In the genomic region with DNA sequence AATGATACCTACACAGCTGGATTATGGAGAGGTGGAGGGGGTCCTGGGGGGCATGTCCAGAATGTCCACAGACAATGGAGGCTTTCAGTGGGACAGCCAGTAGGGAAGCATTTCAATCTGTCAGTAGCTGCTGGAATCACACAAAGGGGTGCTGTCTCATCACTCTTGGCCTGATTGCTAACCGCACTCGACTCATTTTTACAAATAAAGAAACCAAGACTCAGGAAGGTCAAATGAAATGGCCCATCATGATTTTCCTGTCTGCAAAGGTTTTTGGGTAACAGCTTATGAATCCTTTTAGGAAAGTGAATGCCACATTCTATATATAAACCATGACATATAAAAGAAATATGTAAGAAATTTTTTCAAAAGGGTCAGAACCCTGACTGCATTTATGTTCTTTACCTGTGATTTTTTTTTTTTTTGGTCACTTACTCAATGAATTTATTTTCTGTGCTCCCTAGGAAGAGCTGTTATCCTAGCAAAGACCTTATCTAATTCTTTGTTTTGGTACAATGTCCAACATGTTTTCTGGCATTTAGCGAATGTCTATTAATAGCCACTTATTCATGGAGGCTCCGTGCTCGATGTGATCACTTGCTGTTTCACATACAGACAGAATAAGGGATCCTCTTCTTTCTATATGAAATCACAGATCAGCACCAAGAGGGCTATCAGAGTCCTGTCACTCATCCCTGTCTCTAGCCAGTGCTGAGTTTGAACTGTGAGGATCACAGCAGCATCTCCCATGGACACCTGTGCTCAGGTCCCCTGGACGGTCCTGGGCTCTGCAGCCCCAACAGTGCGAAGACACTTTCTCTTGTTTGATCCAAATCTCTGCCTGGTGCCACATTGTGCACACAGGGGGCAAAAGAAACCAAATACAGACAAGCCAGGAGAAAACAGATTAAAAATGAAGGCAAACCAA, we compare ENCODE assay signal across 25 cellular contexts.
A peak's percentile ranks its signal among the peaks of the same experiment; 100 is the strongest.
DNase-seq lines count a peak whose midpoint lies in the region; ATAC-seq and FAIRE-seq lines count a peak whose summit lies in the region.
"Had no signal": no experiment of that assay in that cellular context is flagged by ENCODE, and none has a peak within 500 bp of the region (broad histone marks: within the 10 kb centered on the region; RNA-seq: fewer than 3 reads in every experiment).

No MANE protein-coding gene starts in this region.

- DNase-seq in Right ventricle myocardium superior (no peak), right cardiac atrium (no peak), RPMI7951 (ENCODE audit: low read depth) (peak; percentile 53), globus pallidus (ENCODE audit: low spot score) (peak; percentile 9), urothelium cell line (ENCODE audit: low spot score) (peak; percentile 35), EL (no peak), NCI-H82 treated with DMSO at 0.1 percent for 48 hours (lab: John Stamatoyannopoulos, UW; ENCODE audit: unreplicated experiment) (no peak)
- DNase-seq: activated naive CD4-positive, alpha-beta T cell treated with Interleukin-2 at 50 U/mL for 16 hours; activated T-cell treated with anti-CD3 and anti-CD28 coated beads, Interleukin-2, amount 50 U/mL, for 24 hours; amniotic stem cell; caudate nucleus; KG1; MV-4-11; NCI-H146; NCI-H510A treated with DMSO at 0.1 percent for 48 hours; NK-92 treated with Interleukin-12 subunit alpha and Interleukin-12 subunit beta, amount 100 ng/mL, for 24 hours; PC-9; SJCRH30; stimulated activated CD8-positive, alpha-beta memory T cell treated with anti-CD3 and anti-CD28 coated beads, Interleukin-4, amount 100 ng/mL, for 48 hours; transverse colon had no signal

- no peak overlapping the region for H3K27ac ChIP-seq in right cardiac atrium (ENCODE audit: low read length)
- H3K27ac ChIP-seq: neural progenitor cell, PC-9, SJCRH30, transverse colon had no signal

- ATAC-seq in Right ventricle myocardium superior (ENCODE audit: poor library complexity) = peak; percentile 68
- no peak for ATAC-seq in right cardiac atrium
- no peak for ATAC-seq in HG02623 (IDR thresholded peaks at IDR 0.05; ENCODE audit: unreplicated experiment)

- H3K9me3 ChIP-seq in right cardiac atrium (ENCODE audit: control insufficient read depth, low read length) = no peaks in the 10 kb centered on the region
- H3K9me3 ChIP-seq: SJCRH30, transverse colon had no signal

- no peaks in the 10 kb centered on the region for H3K4me1 ChIP-seq in right cardiac atrium (ENCODE audit: control insufficient read depth, insufficient read depth, low read length)
- H3K4me1 ChIP-seq: SJCRH30, transverse colon had no signal

- 45% methylated on average over 7 of the region's 7 CpGs for WGBS in right cardiac atrium

- intact Hi-C loops in Right ventricle myocardium superior (cut with DNase I) = no loop called here
- intact Hi-C loops in right cardiac atrium (cut with DNase I) = no loop called here

- no peaks in the 10 kb centered on the region for H3K27me3 ChIP-seq in right cardiac atrium (ENCODE audit: control insufficient read depth, insufficient read depth)
- H3K27me3 ChIP-seq: neural progenitor cell, SJCRH30, transverse colon had no signal

- no peak overlapping the region for H3K4me3 ChIP-seq in right cardiac atrium (ENCODE audit: low read length)
- H3K4me3 ChIP-seq: lung, neural progenitor cell, PC-9, SJCRH30, transverse colon had no signal

- FAIRE-seq in urothelium cell line (lab: Jason Lieb, UNC) = no peak
- FAIRE-seq: A204.1, islet of Langerhans had no signal

Comparison
In these comparisons a context has a peak if more than half of its experiments do, and no peak if none do; other contexts are left out.
1. DNase-seq: peak in RPMI7951 (single experiment), globus pallidus (single experiment) and urothelium cell line (single experiment); none in Right ventricle myocardium superior (single experiment), right cardiac atrium (0 of 3), EL (single experiment) and NCI-H82 treated with DMSO at 0.1 percent for 48 hours (single experiment).